In genomic region chr11:8372641-8373381, GRCh38 we compare ENCODE assay signal across 21 cellular contexts.
"Had no signal": no experiment of that assay in that cellular context is flagged by ENCODE, and none has a peak within 500 bp of the region (broad histone marks: within the 10 kb centered on the region; RNA-seq: fewer than 3 reads in every experiment).

No MANE protein-coding gene starts in this region.

- H3K27me3 ChIP-seq: left lung, neutrophil, pancreas, right lobe of liver, testis, upper lobe of left lung, uterus had no signal

- H3K4me1 ChIP-seq: left lung, pancreas, right lobe of liver, testis, tibial artery, upper lobe of left lung, uterus had no signal

- ATAC-seq: effector memory CD8-positive, alpha-beta T cell; left cardiac atrium; left lung; naive thymus-derived CD4-positive, alpha-beta T cell; pancreas; right lobe of liver; stimulated activated memory B cell treated with anti-CD40 and anti-IgM and Interleukin-4, amounts not matched to agents 10 μg/mL and 1 μg/mL and 100 μg/mL, for 72 hours; stimulated activated naive CD8-positive, alpha-beta T cell treated with anti-CD3 and anti-CD28 coated beads, Interleukin-15, Interleukin-2, amounts not matched to agents 100 U/mL and 50 U/mL, for 24 hours had no signal

- DNase-seq: cortex of kidney; effector memory CD8-positive, alpha-beta T cell; left cardiac atrium; left lung; mesenchymal stem cell; midbrain; naive thymus-derived CD4-positive, alpha-beta T cell; stimulated activated CD4-positive, alpha-beta T cell treated with anti-CD3 and anti-CD28 coated beads, Interleukin-2, amount 100 ng/mL, for 24 hours; stimulated activated CD4-positive, alpha-beta T cell treated with anti-CD3 and anti-CD28 coated beads, Interleukin-4, amount 100 ng/mL, for 24 hours; stimulated activated naive CD8-positive, alpha-beta T cell treated with anti-CD3 and anti-CD28 coated beads, Interleukin-15, Interleukin-2, amounts not matched to agents 100 U/mL and 50 U/mL, for 24 hours; substantia nigra; testis; upper lobe of left lung; uterus had no signal

- H3K4me2 ChIP-seq: smooth muscle cell had no signal

- H3K36me3 ChIP-seq: left lung, neutrophil, pancreas, right lobe of liver, tibial artery, upper lobe of left lung, uterus had no signal

- H3K27ac ChIP-seq: left lung, neutrophil, pancreas, right lobe of liver, testis, tibial artery, upper lobe of left lung, uterus had no signal

- FAIRE-seq: frontal cortex, pancreas had no signal

- H3K9me3 ChIP-seq: left lung, neutrophil, pancreas, right lobe of liver, testis, tibial artery, upper lobe of left lung, uterus had no signal

- H3K4me3 ChIP-seq: left lung, pancreas, right lobe of liver, smooth muscle cell, testis, tibial artery, upper lobe of left lung, uterus had no signal
